Comparison of ENCODE assay signal across 10 cellular contexts in genomic region chr21:25997788-25998611, GRCh38.
DNase-seq lines count a peak whose midpoint lies in the region; ATAC-seq and TF ChIP-seq lines count a peak whose summit lies in the region.
"Had no signal": no experiment of that assay in that cellular context is flagged by ENCODE, and none has a peak within 500 bp of the region (broad histone marks: within the 10 kb centered on the region; RNA-seq: fewer than 3 reads in every experiment).

No MANE protein-coding gene starts in this region.

- intact Hi-C loops in tibial artery (cut with DNase I; ENCODE audit: low total_unique reads): no loop called here

- peak; percentile 87 for DNase-seq in Ammon's horn (ENCODE audit: low spot score)
- peak; percentile 97 for DNase-seq in NCI-H1436 (lab: John Stamatoyannopoulos, UW)
- DNase-seq in SW480 (ENCODE audit: low spot score): peak; percentile 98
- DNase-seq in tibial artery: no peak
- DNase-seq: right cardiac atrium had no signal

- TF ChIP-seq CTCF in tibial artery (IDR thresholded peaks at IDR 0.05): no peak

- H3K4me1 ChIP-seq in tibial artery: peaks cover 0 to 18% (median 7%) of the 10 kb centered on the region in 4 donors

- no peaks in the 10 kb centered on the region for H3K9me3 ChIP-seq in tibial artery

- no peaks in the 10 kb centered on the region for H3K27me3 ChIP-seq in layer of hippocampus (ENCODE audit: control insufficient read depth, insufficient read depth, low read length)
- no peaks in the 10 kb centered on the region for H3K27me3 ChIP-seq in tibial artery

- no peak overlapping the region for H3K4me3 ChIP-seq in tibial artery
- H3K4me3 ChIP-seq: SK-N-MC had no signal

- ATAC-seq in GM18511 (IDR thresholded peaks at IDR 0.05; ENCODE audit: unreplicated experiment): no peak
- no peak for ATAC-seq in HG02610 (IDR thresholded peaks at IDR 0.05; ENCODE audit: unreplicated experiment)
- ATAC-seq in GM21381 (IDR thresholded peaks at IDR 0.05; ENCODE audit: unreplicated experiment): no peak

- peaks cover 0 to 6% (median 5%) of the 10 kb centered on the region in 3 donors for H3K36me3 ChIP-seq in tibial artery

- peak overlapping the region; percentile 94 for H3K27ac ChIP-seq in layer of hippocampus (ENCODE audit: low read depth, low read length)
- H3K27ac ChIP-seq in tibial artery: no peak overlapping the region
- H3K27ac ChIP-seq: SK-N-MC had no signal

Comparison
In these comparisons a context has a peak if more than half of its experiments do, and no peak if none do; other contexts are left out.
1. DNase-seq: peak in Ammon's horn (single experiment), NCI-H1436 (single experiment) and SW480 (single experiment); none in tibial artery (0 of 2).